ENCODE assay signal across 10 cellular contexts in genomic region chr1:183652547-183653467, GRCh38. TPM values are rescaled to one million over a fixed set of nuclear protein-coding genes. Genes with fewer than 3 reads are reported as not detected.
DNase-seq lines count a peak whose midpoint lies in the region; ATAC-seq and TF ChIP-seq lines count a peak whose summit lies in the region.
"Had no signal": no experiment of that assay in that cellular context is flagged by ENCODE, and none has a peak within 500 bp of the region (broad histone marks: within the 10 kb centered on the region; RNA-seq: fewer than 3 reads in every experiment).

TSS of gene APOBEC4 (minus strand) at chr1:183653316. CDS start at chr1:183648781, 4,535 bp downstream.

- no peak for DNase-seq in CD8-positive, alpha-beta T cell
- DNase-seq in RPMI8226 (peak; percentile 33), heart left ventricle (no peak), kidney tubule cell (ENCODE audit: low spot score) (no peak), SHP77 (lab: John Stamatoyannopoulos, UW) (no peak), KG1 (lab: John Stamatoyannopoulos, UW) (no peak)
- DNase-seq: IMR-90, islet precursor cell had no signal

- WGBS in heart left ventricle, 4 donors, result 50 to 58% (median 55%) methylated on average over 5 of the region's 5 CpGs

- H3K27ac Mint-ChIP-seq in CD8-positive, alpha-beta T cell, result peak within 1 kb of the TSS; percentile 64

- TF ChIP-seq POLR2A in heart left ventricle (IDR thresholded peaks at IDR 0.05), result no peak

- POLR2A ChIA-PET in CD8-positive, alpha-beta T cell (lab: Charles Lee), result no interaction called here

- CTCF ChIA-PET in CD8-positive, alpha-beta T cell (lab: Charles Lee), result interaction anchor here (1.0 to 6.2 kb wide), 4 partner anchors 16 to 268 kb away, joined by 3 to 172 read pairs (median 25); no protein-coding TSS in a partner anchor

- peaks cover 29% of the 10 kb centered on the region for H3K4me1 Mint-ChIP-seq in CD8-positive, alpha-beta T cell (ENCODE audit: low read depth)

- H3K4me3 Mint-ChIP-seq in CD8-positive, alpha-beta T cell, result no peak within 1 kb of the TSS

- no peaks in the 10 kb centered on the region for H3K9me3 ChIP-seq in CD8-positive, alpha-beta T cell (ENCODE audit: low read length)
- H3K9me3 ChIP-seq in heart left ventricle, result no peaks in the 10 kb centered on the region

- H3K36me3 Mint-ChIP-seq in CD8-positive, alpha-beta T cell, result no peaks in the 10 kb centered on the region

- H3K9me3 Mint-ChIP-seq in CD8-positive, alpha-beta T cell, result no peaks in the 10 kb centered on the region

- no peaks in the 10 kb centered on the region for H3K27me3 Mint-ChIP-seq in CD8-positive, alpha-beta T cell (ENCODE audit: low read depth)

- H3K36me3 ChIP-seq in CD8-positive, alpha-beta T cell (ENCODE audit: insufficient read depth, low read length), result no peaks in the 10 kb centered on the region
- no peaks in the 10 kb centered on the region for H3K36me3 ChIP-seq in heart left ventricle

- H3K4me1 ChIP-seq in CD8-positive, alpha-beta T cell (ENCODE audit: insufficient read depth, low read length), result peaks cover 19% of the 10 kb centered on the region
- peaks cover 5 to 60% (median 38%) of the 10 kb centered on the region in 12 donors for H3K4me1 ChIP-seq in heart left ventricle

- no peak for TF ChIP-seq CTCF in CD8-positive, alpha-beta T cell (IDR thresholded peaks at IDR 0.05)
- no peak for TF ChIP-seq CTCF in heart left ventricle (IDR thresholded peaks at IDR 0.05)

- intact Hi-C loops in CD8-positive, alpha-beta T cell (cut with DNase I, micrococcal nuclease), result loop anchor here (5.0 to 10.0 kb wide), 3 partner anchors 34 to 1042 kb away; partner anchors contain the start of gene COLGALT2 (in 1 of the 2)
- intact Hi-C loops in heart left ventricle (cut with DNase I), result loop anchor here in 1 of 10 donors (10.0 kb wide), 1 partner anchor 152 kb away; the partner anchor contains the start of gene RGL1

- H3K27ac ChIP-seq in CD8-positive, alpha-beta T cell (ENCODE audit: low read depth, low read length), result no peak within 1 kb of the TSS
- peak within 1 kb of the TSS; percentile 23 to 81 (median 66) for H3K27ac ChIP-seq in heart left ventricle

- H3K27me3 ChIP-seq in CD8-positive, alpha-beta T cell (ENCODE audit: insufficient read depth, low read length), result no peaks in the 10 kb centered on the region
- no peaks in the 10 kb centered on the region for H3K27me3 ChIP-seq in heart left ventricle

- ATAC-seq in CD8-positive, alpha-beta T cell, result no peak
- ATAC-seq in HG02884 (IDR thresholded peaks at IDR 0.05; ENCODE audit: unreplicated experiment), result peak; percentile 22
- ATAC-seq in heart left ventricle, result peak; percentile 44 to 76 (median 58)
- ATAC-seq in GM21576 (IDR thresholded peaks at IDR 0.05; ENCODE audit: unreplicated experiment), result no peak

- no peak within 1 kb of the TSS for H3K4me3 ChIP-seq in CD8-positive, alpha-beta T cell (ENCODE audit: low read depth, low read length)
- H3K4me3 ChIP-seq in heart left ventricle, result no peak within 1 kb of the TSS

RNA-seq across cellular contexts. Expression of gene APOBEC4, which starts in this region (rescaled TPM):
- total RNA-seq in CD8-positive, alpha-beta T cell, result not detected
- not detected for total RNA-seq in heart left ventricle
- polyA plus RNA-seq in heart left ventricle, result under 1 TPM in 1 of 2 donors, not detected in 1; 0.30 TPM
- total RNA-seq: IMR-90 had no signal
- polyA plus RNA-seq: IMR-90 had no signal

Comparison
In these comparisons a context has a peak if more than half of its experiments do, and no peak if none do; other contexts are left out.
1. Peak in ATAC-seq and H3K27ac ChIP-seq in heart left ventricle; RNA of the gene not detected or under 1 TPM.